Comparison of ENCODE assay signal across 1 cellular context in the genomic region with DNA sequence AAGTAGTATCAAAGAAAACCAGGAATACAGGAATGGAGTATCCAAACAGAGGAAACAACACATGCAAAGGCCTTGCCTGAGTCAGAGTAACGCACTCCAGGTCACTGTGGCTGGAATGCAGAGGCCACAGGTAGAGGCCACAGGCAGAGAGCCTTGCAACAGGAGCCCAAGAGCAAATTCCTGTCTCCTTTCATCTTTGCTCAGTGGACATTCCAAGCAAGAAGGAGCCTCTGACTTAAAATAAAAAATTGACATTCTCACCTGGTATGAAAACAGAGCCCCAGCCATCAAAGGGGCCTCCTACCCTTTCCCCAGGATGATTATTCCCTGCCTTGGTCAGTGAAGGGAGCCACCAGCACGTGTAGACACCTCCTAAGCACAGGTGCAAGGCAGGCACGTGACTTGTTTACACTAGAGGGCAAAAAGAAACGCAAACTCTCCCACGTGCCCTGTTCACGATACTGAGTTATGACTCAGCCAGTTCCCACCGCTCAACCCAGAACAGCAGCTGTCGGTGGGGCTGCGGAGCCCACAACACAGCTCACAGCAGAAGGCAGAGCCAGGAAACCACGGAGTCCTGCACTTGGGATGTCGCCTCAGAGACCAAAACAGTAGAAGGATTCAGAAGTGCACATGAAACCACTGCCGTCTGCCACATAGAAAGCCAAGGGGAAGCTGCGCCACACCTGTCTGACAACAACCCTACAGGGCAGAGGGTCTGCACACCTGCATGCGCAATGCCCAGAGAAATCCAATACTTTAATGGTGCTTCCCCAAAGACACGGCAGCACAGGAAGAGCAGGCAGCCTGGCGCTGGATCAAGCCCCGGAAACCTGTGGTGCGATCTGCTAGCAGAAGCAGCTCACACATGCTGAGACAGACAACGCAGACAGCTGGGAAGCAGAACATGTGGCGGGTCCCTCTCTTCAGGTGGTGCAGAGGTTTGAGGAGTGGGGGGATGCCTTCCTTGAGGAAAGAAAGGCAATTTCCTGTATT.
TF ChIP-seq lines count a peak whose summit lies in the region.

No MANE protein-coding gene starts in this region.

TF ChIP-seq in HepG2, 621 proteins besides CTCF, POLR2A, EP300 and RAD21 (continued from another document and continues in another):
- TF ChIP-seq, protein P1, sequence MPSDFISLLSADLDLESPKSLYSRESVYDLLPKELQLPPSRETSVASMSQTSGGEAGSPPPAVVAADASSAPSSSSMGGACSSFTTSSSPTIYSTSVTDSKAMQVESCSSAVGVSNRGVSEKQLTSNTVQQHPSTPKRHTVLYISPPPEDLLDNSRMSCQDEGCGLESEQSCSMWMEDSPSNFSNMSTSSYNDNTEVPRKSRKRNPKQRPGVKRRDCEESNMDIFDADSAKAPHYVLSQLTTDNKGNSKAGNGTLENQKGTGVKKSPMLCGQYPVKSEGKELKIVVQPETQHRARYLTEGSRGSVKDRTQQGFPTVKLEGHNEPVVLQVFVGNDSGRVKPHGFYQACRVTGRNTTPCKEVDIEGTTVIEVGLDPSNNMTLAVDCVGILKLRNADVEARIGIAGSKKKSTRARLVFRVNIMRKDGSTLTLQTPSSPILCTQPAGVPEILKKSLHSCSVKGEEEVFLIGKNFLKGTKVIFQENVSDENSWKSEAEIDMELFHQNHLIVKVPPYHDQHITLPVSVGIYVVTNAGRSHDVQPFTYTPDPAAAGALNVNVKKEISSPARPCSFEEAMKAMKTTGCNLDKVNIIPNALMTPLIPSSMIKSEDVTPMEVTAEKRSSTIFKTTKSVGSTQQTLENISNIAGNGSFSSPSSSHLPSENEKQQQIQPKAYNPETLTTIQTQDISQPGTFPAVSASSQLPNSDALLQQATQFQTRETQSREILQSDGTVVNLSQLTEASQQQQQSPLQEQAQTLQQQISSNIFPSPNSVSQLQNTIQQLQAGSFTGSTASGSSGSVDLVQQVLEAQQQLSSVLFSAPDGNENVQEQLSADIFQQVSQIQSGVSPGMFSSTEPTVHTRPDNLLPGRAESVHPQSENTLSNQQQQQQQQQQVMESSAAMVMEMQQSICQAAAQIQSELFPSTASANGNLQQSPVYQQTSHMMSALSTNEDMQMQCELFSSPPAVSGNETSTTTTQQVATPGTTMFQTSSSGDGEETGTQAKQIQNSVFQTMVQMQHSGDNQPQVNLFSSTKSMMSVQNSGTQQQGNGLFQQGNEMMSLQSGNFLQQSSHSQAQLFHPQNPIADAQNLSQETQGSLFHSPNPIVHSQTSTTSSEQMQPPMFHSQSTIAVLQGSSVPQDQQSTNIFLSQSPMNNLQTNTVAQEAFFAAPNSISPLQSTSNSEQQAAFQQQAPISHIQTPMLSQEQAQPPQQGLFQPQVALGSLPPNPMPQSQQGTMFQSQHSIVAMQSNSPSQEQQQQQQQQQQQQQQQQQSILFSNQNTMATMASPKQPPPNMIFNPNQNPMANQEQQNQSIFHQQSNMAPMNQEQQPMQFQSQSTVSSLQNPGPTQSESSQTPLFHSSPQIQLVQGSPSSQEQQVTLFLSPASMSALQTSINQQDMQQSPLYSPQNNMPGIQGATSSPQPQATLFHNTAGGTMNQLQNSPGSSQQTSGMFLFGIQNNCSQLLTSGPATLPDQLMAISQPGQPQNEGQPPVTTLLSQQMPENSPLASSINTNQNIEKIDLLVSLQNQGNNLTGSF (CRISPR knock-in tag; IDR thresholded peaks at IDR 0.05), result peak; percentile 74
- TF ChIP-seq SMAD3 (CRISPR knock-in tag; IDR thresholded peaks at IDR 0.05) (peak; percentile 86; the same call in 1 of the 2 replicates), CENPX (CRISPR knock-in tag; IDR thresholded peaks at IDR 0.05) (no peak), NR2F1 (CRISPR knock-in tag; IDR thresholded peaks at IDR 0.05) (peak; percentile 68 to 95), SALL2 (CRISPR knock-in tag; IDR thresholded peaks at IDR 0.05) (peak; percentile 77; the same call in 1 of the 2 replicates), SETDB1 (CRISPR knock-in tag; IDR thresholded peaks at IDR 0.05; ENCODE audit: borderline replicate concordance) (no peak), ZNF629 (CRISPR knock-in tag; conservative IDR thresholded peaks at IDR 0.05) (peak; percentile 39; the same call in 1 of the 2 replicates), FOXP1 (IDR thresholded peaks at IDR 0.05) (peak; percentile 94), FOXP1 (CRISPR knock-in tag; IDR thresholded peaks at IDR 0.05) (peak; percentile 93), HNRNPH1 (optimal IDR thresholded peaks at IDR 0.05; ENCODE audit: low read depth, low read length) (peak; percentile 66), ZNF713 (CRISPR knock-in tag; IDR thresholded peaks at IDR 0.05) (no peak), HMG20A (CRISPR knock-in tag; IDR thresholded peaks at IDR 0.05; ENCODE audit: borderline replicate concordance) (peak; percentile 82), TEAD2 (CRISPR knock-in tag; IDR thresholded peaks at IDR 0.05) (peak; percentile 79; the same call in 1 of the 2 replicates), ZNF274 (CRISPR knock-in tag; IDR thresholded peaks at IDR 0.05) (no peak), ARID2 (CRISPR knock-in tag; IDR thresholded peaks at IDR 0.05; ENCODE audit: borderline replicate concordance) (peak; percentile 13; the same call in 1 of the 2 replicates), NR2F2 (IDR thresholded peaks at IDR 0.05; ENCODE audit: borderline replicate concordance, low read depth) (peak; percentile 87), SKI (IDR thresholded peaks at IDR 0.05; ENCODE audit: partially characterized antibody) (peak; percentile 67), ZNF737 (CRISPR knock-in tag; IDR thresholded peaks at IDR 0.05; ENCODE audit: borderline replicate concordance) (peak; percentile 72; the same call in 1 of the 2 replicates), TEAD3 (CRISPR knock-in tag; optimal IDR thresholded peaks at IDR 0.05; ENCODE audit: borderline replicate concordance) (peak; percentile 99), JUNB (CRISPR knock-in tag; IDR thresholded peaks at IDR 0.05; ENCODE audit: borderline replicate concordance) (peak; percentile 83), PHF8 (CRISPR knock-in tag; IDR thresholded peaks at IDR 0.05) (peak; percentile 16), ZNF563 (CRISPR knock-in tag; IDR thresholded peaks at IDR 0.05) (peak; percentile 100), KAT8 (CRISPR knock-in tag; IDR thresholded peaks at IDR 0.05) (peak; percentile 68; the same call in 1 of the 2 replicates)
- TF ChIP-seq, protein P2, sequence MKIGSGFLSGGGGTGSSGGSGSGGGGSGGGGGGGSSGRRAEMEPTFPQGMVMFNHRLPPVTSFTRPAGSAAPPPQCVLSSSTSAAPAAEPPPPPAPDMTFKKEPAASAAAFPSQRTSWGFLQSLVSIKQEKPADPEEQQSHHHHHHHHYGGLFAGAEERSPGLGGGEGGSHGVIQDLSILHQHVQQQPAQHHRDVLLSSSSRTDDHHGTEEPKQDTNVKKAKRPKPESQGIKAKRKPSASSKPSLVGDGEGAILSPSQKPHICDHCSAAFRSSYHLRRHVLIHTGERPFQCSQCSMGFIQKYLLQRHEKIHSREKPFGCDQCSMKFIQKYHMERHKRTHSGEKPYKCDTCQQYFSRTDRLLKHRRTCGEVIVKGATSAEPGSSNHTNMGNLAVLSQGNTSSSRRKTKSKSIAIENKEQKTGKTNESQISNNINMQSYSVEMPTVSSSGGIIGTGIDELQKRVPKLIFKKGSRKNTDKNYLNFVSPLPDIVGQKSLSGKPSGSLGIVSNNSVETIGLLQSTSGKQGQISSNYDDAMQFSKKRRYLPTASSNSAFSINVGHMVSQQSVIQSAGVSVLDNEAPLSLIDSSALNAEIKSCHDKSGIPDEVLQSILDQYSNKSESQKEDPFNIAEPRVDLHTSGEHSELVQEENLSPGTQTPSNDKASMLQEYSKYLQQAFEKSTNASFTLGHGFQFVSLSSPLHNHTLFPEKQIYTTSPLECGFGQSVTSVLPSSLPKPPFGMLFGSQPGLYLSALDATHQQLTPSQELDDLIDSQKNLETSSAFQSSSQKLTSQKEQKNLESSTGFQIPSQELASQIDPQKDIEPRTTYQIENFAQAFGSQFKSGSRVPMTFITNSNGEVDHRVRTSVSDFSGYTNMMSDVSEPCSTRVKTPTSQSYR (CRISPR knock-in tag; IDR thresholded peaks at IDR 0.05; ENCODE audit: borderline replicate concordance), result peak; percentile 45; the same call in 1 of the 2 replicates
- TF ChIP-seq, protein P3, sequence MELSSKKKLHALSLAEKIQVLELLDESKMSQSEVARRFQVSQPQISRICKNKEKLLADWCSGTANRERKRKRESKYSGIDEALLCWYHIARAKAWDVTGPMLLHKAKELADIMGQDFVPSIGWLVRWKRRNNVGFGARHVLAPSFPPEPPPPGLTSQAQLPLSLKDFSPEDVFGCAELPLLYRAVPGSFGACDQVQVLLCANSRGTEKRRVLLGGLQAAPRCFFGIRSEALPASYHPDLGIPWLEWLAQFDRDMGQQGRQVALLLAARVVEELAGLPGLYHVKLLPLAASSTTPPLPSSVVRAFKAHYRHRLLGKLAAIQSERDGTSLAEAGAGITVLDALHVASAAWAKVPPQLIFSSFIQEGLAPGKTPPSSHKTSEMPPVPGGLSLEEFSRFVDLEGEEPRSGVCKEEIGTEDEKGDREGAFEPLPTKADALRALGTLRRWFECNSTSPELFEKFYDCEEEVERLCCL (CRISPR knock-in tag; IDR thresholded peaks at IDR 0.05; ENCODE audit: borderline replicate concordance), result no peak
- TF ChIP-seq, protein P4, sequence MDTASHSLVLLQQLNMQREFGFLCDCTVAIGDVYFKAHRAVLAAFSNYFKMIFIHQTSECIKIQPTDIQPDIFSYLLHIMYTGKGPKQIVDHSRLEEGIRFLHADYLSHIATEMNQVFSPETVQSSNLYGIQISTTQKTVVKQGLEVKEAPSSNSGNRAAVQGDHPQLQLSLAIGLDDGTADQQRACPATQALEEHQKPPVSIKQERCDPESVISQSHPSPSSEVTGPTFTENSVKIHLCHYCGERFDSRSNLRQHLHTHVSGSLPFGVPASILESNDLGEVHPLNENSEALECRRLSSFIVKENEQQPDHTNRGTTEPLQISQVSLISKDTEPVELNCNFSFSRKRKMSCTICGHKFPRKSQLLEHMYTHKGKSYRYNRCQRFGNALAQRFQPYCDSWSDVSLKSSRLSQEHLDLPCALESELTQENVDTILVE (CRISPR knock-in tag; IDR thresholded peaks at IDR 0.05), result peak; percentile 48
- TF ChIP-seq, protein P5, sequence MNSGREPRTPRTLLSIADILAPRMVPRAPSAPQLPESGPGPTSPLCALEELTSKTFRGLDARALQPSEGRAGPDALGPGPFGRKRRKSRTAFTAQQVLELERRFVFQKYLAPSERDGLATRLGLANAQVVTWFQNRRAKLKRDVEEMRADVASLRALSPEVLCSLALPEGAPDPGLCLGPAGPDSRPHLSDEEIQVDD (CRISPR knock-in tag; IDR thresholded peaks at IDR 0.05; ENCODE audit: borderline replicate concordance), result no peak
- TF ChIP-seq, protein P6, sequence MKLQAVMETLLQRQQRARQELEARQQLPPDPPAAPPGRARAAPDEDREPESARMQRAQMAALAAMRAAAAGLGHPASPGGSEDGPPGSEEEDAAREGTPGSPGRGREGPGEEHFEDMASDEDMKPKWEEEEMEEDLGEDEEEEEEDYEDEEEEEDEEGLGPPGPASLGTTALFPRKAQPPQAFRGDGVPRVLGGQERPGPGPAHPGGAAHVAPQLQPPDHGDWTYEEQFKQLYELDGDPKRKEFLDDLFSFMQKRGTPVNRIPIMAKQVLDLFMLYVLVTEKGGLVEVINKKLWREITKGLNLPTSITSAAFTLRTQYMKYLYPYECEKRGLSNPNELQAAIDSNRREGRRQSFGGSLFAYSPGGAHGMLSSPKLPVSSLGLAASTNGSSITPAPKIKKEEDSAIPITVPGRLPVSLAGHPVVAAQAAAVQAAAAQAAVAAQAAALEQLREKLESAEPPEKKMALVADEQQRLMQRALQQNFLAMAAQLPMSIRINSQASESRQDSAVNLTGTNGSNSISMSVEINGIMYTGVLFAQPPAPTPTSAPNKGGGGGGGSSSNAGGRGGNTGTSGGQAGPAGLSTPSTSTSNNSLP (IDR thresholded peaks at IDR 0.05; ENCODE audit: low read depth, low read length), result peak; percentile 75
- TF ChIP-seq, protein P7, sequence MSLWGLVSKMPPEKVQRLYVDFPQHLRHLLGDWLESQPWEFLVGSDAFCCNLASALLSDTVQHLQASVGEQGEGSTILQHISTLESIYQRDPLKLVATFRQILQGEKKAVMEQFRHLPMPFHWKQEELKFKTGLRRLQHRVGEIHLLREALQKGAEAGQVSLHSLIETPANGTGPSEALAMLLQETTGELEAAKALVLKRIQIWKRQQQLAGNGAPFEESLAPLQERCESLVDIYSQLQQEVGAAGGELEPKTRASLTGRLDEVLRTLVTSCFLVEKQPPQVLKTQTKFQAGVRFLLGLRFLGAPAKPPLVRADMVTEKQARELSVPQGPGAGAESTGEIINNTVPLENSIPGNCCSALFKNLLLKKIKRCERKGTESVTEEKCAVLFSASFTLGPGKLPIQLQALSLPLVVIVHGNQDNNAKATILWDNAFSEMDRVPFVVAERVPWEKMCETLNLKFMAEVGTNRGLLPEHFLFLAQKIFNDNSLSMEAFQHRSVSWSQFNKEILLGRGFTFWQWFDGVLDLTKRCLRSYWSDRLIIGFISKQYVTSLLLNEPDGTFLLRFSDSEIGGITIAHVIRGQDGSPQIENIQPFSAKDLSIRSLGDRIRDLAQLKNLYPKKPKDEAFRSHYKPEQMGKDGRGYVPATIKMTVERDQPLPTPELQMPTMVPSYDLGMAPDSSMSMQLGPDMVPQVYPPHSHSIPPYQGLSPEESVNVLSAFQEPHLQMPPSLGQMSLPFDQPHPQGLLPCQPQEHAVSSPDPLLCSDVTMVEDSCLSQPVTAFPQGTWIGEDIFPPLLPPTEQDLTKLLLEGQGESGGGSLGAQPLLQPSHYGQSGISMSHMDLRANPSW (CRISPR knock-in tag; IDR thresholded peaks at IDR 0.05; ENCODE audit: borderline replicate concordance), result peak; percentile 45; the same call in 1 of the 2 replicates
- TF ChIP-seq, protein P8, sequence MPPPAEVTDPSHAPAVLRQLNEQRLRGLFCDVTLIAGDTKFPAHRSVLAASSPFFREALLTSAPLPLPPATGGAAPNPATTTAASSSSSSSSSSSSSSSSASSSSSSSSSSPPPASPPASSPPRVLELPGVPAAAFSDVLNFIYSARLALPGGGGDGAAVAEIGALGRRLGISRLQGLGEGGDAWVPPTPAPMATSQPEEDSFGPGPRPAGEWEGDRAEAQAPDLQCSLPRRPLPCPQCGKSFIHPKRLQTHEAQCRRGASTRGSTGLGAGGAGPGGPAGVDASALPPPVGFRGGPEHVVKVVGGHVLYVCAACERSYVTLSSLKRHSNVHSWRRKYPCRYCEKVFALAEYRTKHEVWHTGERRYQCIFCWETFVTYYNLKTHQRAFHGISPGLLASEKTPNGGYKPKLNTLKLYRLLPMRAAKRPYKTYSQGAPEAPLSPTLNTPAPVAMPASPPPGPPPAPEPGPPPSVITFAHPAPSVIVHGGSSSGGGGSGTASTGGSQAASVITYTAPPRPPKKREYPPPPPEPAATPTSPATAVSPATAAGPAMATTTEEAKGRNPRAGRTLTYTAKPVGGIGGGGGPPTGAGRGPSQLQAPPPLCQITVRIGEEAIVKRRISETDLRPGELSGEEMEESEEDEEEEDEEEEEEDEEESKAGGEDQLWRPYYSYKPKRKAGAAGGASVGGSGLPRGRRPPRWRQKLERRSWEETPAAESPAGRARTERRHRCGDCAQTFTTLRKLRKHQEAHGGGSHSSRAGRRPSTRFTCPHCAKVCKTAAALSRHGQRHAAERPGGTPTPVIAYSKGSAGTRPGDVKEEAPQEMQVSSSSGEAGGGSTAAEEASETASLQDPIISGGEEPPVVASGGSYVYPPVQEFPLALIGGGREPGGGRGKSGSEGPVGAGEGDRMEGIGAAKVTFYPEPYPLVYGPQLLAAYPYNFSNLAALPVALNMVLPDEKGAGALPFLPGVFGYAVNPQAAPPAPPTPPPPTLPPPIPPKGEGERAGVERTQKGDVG (CRISPR knock-in tag; IDR thresholded peaks at IDR 0.05; ENCODE audit: borderline replicate concordance), result peak; percentile 94; the same call in 1 of the 2 replicates
- TF ChIP-seq, protein P9, sequence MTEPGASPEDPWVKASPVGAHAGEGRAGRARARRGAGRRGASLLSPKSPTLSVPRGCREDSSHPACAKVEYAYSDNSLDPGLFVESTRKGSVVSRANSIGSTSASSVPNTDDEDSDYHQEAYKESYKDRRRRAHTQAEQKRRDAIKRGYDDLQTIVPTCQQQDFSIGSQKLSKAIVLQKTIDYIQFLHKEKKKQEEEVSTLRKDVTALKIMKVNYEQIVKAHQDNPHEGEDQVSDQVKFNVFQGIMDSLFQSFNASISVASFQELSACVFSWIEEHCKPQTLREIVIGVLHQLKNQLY (CRISPR knock-in tag; IDR thresholded peaks at IDR 0.05), result peak; percentile 95
